19 cellular contexts compared by ENCODE assay signal in genomic region chr15:33461671-33462070, GRCh38.
DNase-seq lines count a peak whose midpoint lies in the region; ATAC-seq and TF ChIP-seq lines count a peak whose summit lies in the region.
"Had no signal": no experiment of that assay in that cellular context is flagged by ENCODE, and none has a peak within 500 bp of the region (broad histone marks: within the 10 kb centered on the region; RNA-seq: fewer than 3 reads in every experiment).

No MANE protein-coding gene starts in this region.

- peak; percentile 8 to 11 for DNase-seq in SJCRH30
- DNase-seq in kidney tubule cell (ENCODE audit: low spot score): peak; percentile 89
- peak; percentile 56 for DNase-seq in renal cortical epithelial cell (ENCODE audit: low read depth)
- DNase-seq in naive thymus-derived CD4-positive, alpha-beta T cell: no peak
- DNase-seq in activated CD4-positive, alpha-beta T cell treated with anti-CD3 and anti-CD28 coated beads, Interleukin-2, amount 50 U/mL, for 1 hour: no peak
- DNase-seq in endodermal cell: no peak
- DNase-seq: AML-193; Caco-2; CD4-positive, alpha-beta T cell; DMS153; DMS79; GDM1; GOT3; H7; HFFc6; IMR-90 had no signal

- POLR2A ChIA-PET in naive thymus-derived CD4-positive, alpha-beta T cell (lab: Charles Lee): no interaction called here

- no peak overlapping the region for H3K27ac Mint-ChIP-seq in naive thymus-derived CD4-positive, alpha-beta T cell
- no peak overlapping the region for H3K27ac Mint-ChIP-seq in endodermal cell
- H3K27ac Mint-ChIP-seq: CD4-positive, alpha-beta T cell; HFFc6 had no signal

- H3K36me3 ChIP-seq in SJCRH30 (peaks cover 6% of the 10 kb centered on the region; the same call in 1 of the 2 replicates), endodermal cell (ENCODE audit: control insufficient read depth, insufficient read depth, low read length) (no peaks in the 10 kb centered on the region)
- no peaks in the 10 kb centered on the region for H3K36me3 ChIP-seq in naive thymus-derived CD4-positive, alpha-beta T cell (ENCODE audit: control insufficient read depth in 2 of 3, insufficient read depth in 3 of 3, low read length in 3 of 3)

- no peak for ATAC-seq in naive thymus-derived CD4-positive, alpha-beta T cell
- ATAC-seq: HCT116 had no signal

- H3K27me3 Mint-ChIP-seq in naive thymus-derived CD4-positive, alpha-beta T cell: peaks cover 0 to 19% (median 0%) of the 10 kb centered on the region in 5 donors
- peaks cover 2% of the 10 kb centered on the region for H3K27me3 Mint-ChIP-seq in endodermal cell (ENCODE audit: insufficient read depth)

- H3K27ac ChIP-seq in SJCRH30: no peak overlapping the region
- H3K27ac ChIP-seq in naive thymus-derived CD4-positive, alpha-beta T cell (ENCODE audit: low read depth, low read length): no peak overlapping the region
- no peak overlapping the region for H3K27ac ChIP-seq in endodermal cell (ENCODE audit: low read depth, low read length)
- H3K27ac ChIP-seq: C4-2B, HL-60 had no signal

- no peaks in the 10 kb centered on the region for H3K27me3 ChIP-seq in SJCRH30
- H3K27me3 ChIP-seq in naive thymus-derived CD4-positive, alpha-beta T cell (ENCODE audit: control insufficient read depth in 2 of 2, insufficient read depth in 2 of 2, low read length in 2 of 2): peaks cover 0 to 3% of the 10 kb centered on the region in 2 donors
- no peaks in the 10 kb centered on the region for H3K27me3 ChIP-seq in endodermal cell (ENCODE audit: control insufficient read depth, insufficient read depth, low read length, poor library complexity, severe bottlenecking)

- no peak overlapping the region for H3K4me3 Mint-ChIP-seq in naive thymus-derived CD4-positive, alpha-beta T cell
- no peak overlapping the region for H3K4me3 Mint-ChIP-seq in endodermal cell
- H3K4me3 Mint-ChIP-seq: CD4-positive, alpha-beta T cell; HFFc6 had no signal

- no peak overlapping the region for H3K9ac ChIP-seq in endodermal cell (ENCODE audit: extremely low read depth, low read length, poor library complexity, severe bottlenecking)

- no peak for TF ChIP-seq CTCF in endodermal cell (conservative IDR thresholded peaks at IDR 0.05)

- intact Hi-C loops in naive thymus-derived CD4-positive, alpha-beta T cell (cut with micrococcal nuclease): no loop called here

- H3K9me3 Mint-ChIP-seq in naive thymus-derived CD4-positive, alpha-beta T cell: peaks cover 0 to 4% (median 0%) of the 10 kb centered on the region in 11 donors
- no peaks in the 10 kb centered on the region for H3K9me3 Mint-ChIP-seq in endodermal cell
- H3K9me3 Mint-ChIP-seq: CD4-positive, alpha-beta T cell; HFFc6 had no signal

- H3K4me1 ChIP-seq in SJCRH30 (peaks cover under 1% of the 10 kb centered on the region), endodermal cell (ENCODE audit: control insufficient read depth, insufficient read depth, low read length) (no peaks in the 10 kb centered on the region)
- no peaks in the 10 kb centered on the region for H3K4me1 ChIP-seq in naive thymus-derived CD4-positive, alpha-beta T cell (ENCODE audit: control insufficient read depth in 2 of 2, insufficient read depth in 2 of 2, low read length in 2 of 2)
- H3K4me1 ChIP-seq: Caco-2 had no signal

- no peaks in the 10 kb centered on the region for H3K36me3 Mint-ChIP-seq in naive thymus-derived CD4-positive, alpha-beta T cell
- H3K36me3 Mint-ChIP-seq in endodermal cell (ENCODE audit: low read depth): no peaks in the 10 kb centered on the region

- CTCF ChIA-PET in naive thymus-derived CD4-positive, alpha-beta T cell (lab: Charles Lee): no interaction called here

- H3K9me3 ChIP-seq in SJCRH30 (replicated peaks) (no peaks in the 10 kb centered on the region), endodermal cell (ENCODE audit: control insufficient read depth, low read length) (no peaks in the 10 kb centered on the region)
- no peaks in the 10 kb centered on the region for H3K9me3 ChIP-seq in naive thymus-derived CD4-positive, alpha-beta T cell (ENCODE audit: control insufficient read depth in 2 of 3, low read length in 3 of 3)
- H3K9me3 ChIP-seq: Caco-2 had no signal

- 85 to 100% methylated on average over 1 to 2 of the region's 2 CpGs for WGBS in endodermal cell (ENCODE audit: insufficient coverage in 1 of 2, insufficient read length in 1 of 2), 2 experiments

- H3K4me1 Mint-ChIP-seq in naive thymus-derived CD4-positive, alpha-beta T cell: no peaks in the 10 kb centered on the region
- no peaks in the 10 kb centered on the region for H3K4me1 Mint-ChIP-seq in endodermal cell

- H3K4me3 ChIP-seq in SJCRH30 (no peak overlapping the region), endodermal cell (ENCODE audit: low read length) (no peak overlapping the region)
- no peak overlapping the region for H3K4me3 ChIP-seq in naive thymus-derived CD4-positive, alpha-beta T cell (ENCODE audit: low read length)

Comparison
In these comparisons a context has a peak if more than half of its experiments do, and no peak if none do; other contexts are left out.
1. DNase-seq: peak in SJCRH30 (2 of 2), kidney tubule cell (single experiment) and renal cortical epithelial cell (single experiment); none in naive thymus-derived CD4-positive, alpha-beta T cell (0 of 9), activated CD4-positive, alpha-beta T cell treated with anti-CD3 and anti-CD28 coated beads, Interleukin-2, amount 50 U/mL, for 1 hour (single experiment) and endodermal cell (single experiment).